9 cellular contexts compared by ENCODE assay signal in the genomic region with DNA sequence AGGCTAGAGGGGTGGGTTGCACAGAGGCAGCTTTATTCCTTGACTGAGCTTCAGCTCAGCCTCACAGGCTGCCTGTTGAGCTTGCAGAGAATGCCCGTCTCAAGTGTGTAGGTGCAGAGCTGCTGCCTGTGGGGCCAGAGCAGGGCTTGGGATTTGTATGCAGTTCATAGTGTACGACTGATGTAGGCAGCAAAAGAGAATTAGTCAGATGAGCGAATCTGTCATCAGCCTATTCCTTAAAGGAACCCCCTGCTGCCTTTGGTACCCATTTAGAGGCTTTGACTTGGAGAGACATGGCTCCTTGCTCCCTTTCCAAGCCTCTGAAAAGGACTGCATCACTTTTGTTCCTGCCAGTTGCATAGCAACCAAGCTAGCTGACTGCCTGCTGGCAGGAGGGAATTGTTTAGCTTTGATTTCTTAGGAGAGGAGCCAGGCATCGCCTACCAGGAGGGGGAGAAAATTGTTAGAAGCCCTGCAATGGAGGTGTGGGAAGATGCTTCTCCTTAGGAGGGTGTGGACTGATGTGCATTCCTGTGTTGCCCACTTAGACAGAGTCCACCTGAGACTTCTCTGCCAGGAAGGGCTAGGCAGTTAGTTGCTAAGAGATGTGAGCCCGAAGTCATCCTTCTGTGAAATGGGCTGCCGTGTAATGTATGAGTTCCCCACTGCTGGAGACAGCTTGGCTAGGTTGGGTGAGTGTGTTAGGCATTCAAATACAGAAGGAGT. TPM values are rescaled to one million over a fixed set of nuclear protein-coding genes. Genes with fewer than 3 reads are reported as not detected.
DNase-seq lines count a peak whose midpoint lies in the region; ATAC-seq and TF ChIP-seq lines count a peak whose summit lies in the region.
"Had no signal": no experiment of that assay in that cellular context is flagged by ENCODE, and none has a peak within 500 bp of the region (broad histone marks: within the 10 kb centered on the region; RNA-seq: fewer than 3 reads in every experiment).

No MANE protein-coding gene starts in this region.

- H3K36me3 ChIP-seq in tibial nerve (no peaks in the 10 kb centered on the region), Caco-2 (ENCODE audit: control insufficient read depth, insufficient read depth, low read length) (no peaks in the 10 kb centered on the region; the same call in 1 of the 2 replicates)

- no peaks in the 10 kb centered on the region for H3K27me3 Mint-ChIP-seq in memory B cell
- H3K27me3 Mint-ChIP-seq in Caco-2 (ENCODE audit: insufficient read depth, unreplicated experiment) = no peaks in the 10 kb centered on the region

- in situ Hi-C loops in GM13977 (cut with MboI; ENCODE audit: low pct_unique_long_range_greater_than_20kb, low sequenced_read_pairs, unreplicated experiment) = no loop called here

- intact Hi-C loops in Caco-2 (cut with micrococcal nuclease; ENCODE audit: unreplicated experiment) = no loop called here

- H3K9me3 ChIP-seq in tibial nerve (no peaks in the 10 kb centered on the region), Caco-2 (no peaks in the 10 kb centered on the region)

- H3K4me1 Mint-ChIP-seq in memory B cell (peaks cover 57% of the 10 kb centered on the region), Caco-2 (ENCODE audit: low read depth, unreplicated experiment) (no peaks in the 10 kb centered on the region)

- H3K4me3 Mint-ChIP-seq in memory B cell (peak overlapping the region; percentile 75), Caco-2 (ENCODE audit: unreplicated experiment) (no peak overlapping the region)

- peak; percentile 7 for DNase-seq in NCI-H748 (lab: John Stamatoyannopoulos, UW; ENCODE audit: unreplicated experiment)
- DNase-seq in NCI-H748 treated with DMSO at 0.1 percent for 48 hours (lab: John Stamatoyannopoulos, UW) = no peak
- DNase-seq in cerebellum (ENCODE audit: low spot score) = peak; percentile 77
- DNase-seq in memory B cell (ENCODE audit: low spot score in 2 of 2) = no peak
- DNase-seq in tibial nerve (ENCODE audit: low spot score in 2 of 2) = no peak
- no peak for DNase-seq in RPMI8226
- no peak for DNase-seq in Caco-2
- DNase-seq in GM13977 (ENCODE audit: low spot score) = no peak
- DNase-seq: OCI-M1 had no signal

- CTCF ChIA-PET in Caco-2 (lab: Charles Lee) = no interaction called here

- TF ChIP-seq CTCF in tibial nerve (IDR thresholded peaks at IDR 0.05) (peak in 1 of 5 experiments; percentile 8), Caco-2 (IDR thresholded peaks at IDR 0.05; ENCODE audit: insufficient read depth in 1 of 2, low read depth in 1 of 2, low read length in 1 of 2, severe bottlenecking in 1 of 2, unreplicated experiment in 1 of 2) (no peak), GM13977 (IDR thresholded peaks at IDR 0.05; ENCODE audit: extremely low read depth, insufficient read depth, missing control alignments) (no peak)

- H3K36me3 Mint-ChIP-seq in memory B cell (peaks cover 2% of the 10 kb centered on the region), Caco-2 (ENCODE audit: insufficient read depth, unreplicated experiment) (peaks cover 11% of the 10 kb centered on the region)

- no peak for ATAC-seq in memory B cell (ENCODE audit: low read depth)

- WGBS in tibial nerve, 2 donors = 36 to 46% methylated on average over 6 of the region's 6 CpGs

- H3K27ac Mint-ChIP-seq in memory B cell = peak overlapping the region; percentile 89
- H3K27ac Mint-ChIP-seq in Caco-2 (ENCODE audit: unreplicated experiment) = no peak overlapping the region

- no peak for TF ChIP-seq POLR2A in tibial nerve (IDR thresholded peaks at IDR 0.05)

- H3K4me1 ChIP-seq in tibial nerve (peaks cover 9 to 80% (median 64%) of the 10 kb centered on the region in 4 donors), Caco-2 (no peaks in the 10 kb centered on the region)

- peak overlapping the region in 1 of 4 donors; percentile 0 for H3K4me3 ChIP-seq in tibial nerve
- no peak overlapping the region for H3K4me3 ChIP-seq in Caco-2 (ENCODE audit: low read depth, low read length)

- POLR2A ChIA-PET in Caco-2 (lab: Charles Lee) = no interaction called here

- H3K27ac ChIP-seq in tibial nerve = peak overlapping the region; percentile 73 to 95 (median 84)

- no peak for TF ChIP-seq EP300 in tibial nerve (IDR thresholded peaks at IDR 0.05)

- H3K9me3 Mint-ChIP-seq in memory B cell = no peaks in the 10 kb centered on the region
- H3K9me3 Mint-ChIP-seq in Caco-2 (ENCODE audit: unreplicated experiment) = no peaks in the 10 kb centered on the region

- BruUV-seq in Caco-2 (replicated peaks; lab: Mats Ljungman, UMichigan) = no TSS peak

- H3K27me3 ChIP-seq in tibial nerve (no peaks in the 10 kb centered on the region), Caco-2 (replicated peaks; ENCODE audit: control insufficient read depth, insufficient read depth, low read length) (no peaks in the 10 kb centered on the region)

RNA-seq across cellular contexts. Expression of a gene that starts 10.9 kb away (rescaled TPM):
- total RNA-seq in cerebellum (64.5 TPM), tibial nerve (10 to 100 TPM; 69.9 to 91.1 (median 76.4) TPM), Caco-2 (2022) (90.5 and 95.5 TPM in 2 replicates)

RNA-seq across cellular contexts. Expression of a gene that starts 11.3 kb away (rescaled TPM):
- total RNA-seq in cerebellum = 31.0 TPM
- 10 to 100 TPM; 32.6 to 51.5 (median 36.4) TPM for total RNA-seq in tibial nerve
- 75.4 and 78.6 TPM in 2 replicates for total RNA-seq in Caco-2 (2022)

RNA-seq across cellular contexts. Expression of a gene that starts 33.2 kb away (rescaled TPM):
- total RNA-seq in cerebellum (22.4 TPM), tibial nerve (10 to 100 TPM; 50.8 to 67.3 (median 56.9) TPM), Caco-2 (2022) (49.0 and 52.5 TPM in 2 replicates)

Comparison
In these comparisons a context has a peak if more than half of its experiments do, and no peak if none do; other contexts are left out.
1. DNase-seq: peak in NCI-H748 (single experiment) and cerebellum (single experiment); none in NCI-H748 treated with DMSO at 0.1 percent for 48 hours (single experiment), memory B cell (0 of 2), tibial nerve (0 of 2), RPMI8226 (single experiment), Caco-2 (0 of 2) and GM13977 (single experiment).